11 cellular contexts compared by ENCODE assay signal in the genomic region with DNA sequence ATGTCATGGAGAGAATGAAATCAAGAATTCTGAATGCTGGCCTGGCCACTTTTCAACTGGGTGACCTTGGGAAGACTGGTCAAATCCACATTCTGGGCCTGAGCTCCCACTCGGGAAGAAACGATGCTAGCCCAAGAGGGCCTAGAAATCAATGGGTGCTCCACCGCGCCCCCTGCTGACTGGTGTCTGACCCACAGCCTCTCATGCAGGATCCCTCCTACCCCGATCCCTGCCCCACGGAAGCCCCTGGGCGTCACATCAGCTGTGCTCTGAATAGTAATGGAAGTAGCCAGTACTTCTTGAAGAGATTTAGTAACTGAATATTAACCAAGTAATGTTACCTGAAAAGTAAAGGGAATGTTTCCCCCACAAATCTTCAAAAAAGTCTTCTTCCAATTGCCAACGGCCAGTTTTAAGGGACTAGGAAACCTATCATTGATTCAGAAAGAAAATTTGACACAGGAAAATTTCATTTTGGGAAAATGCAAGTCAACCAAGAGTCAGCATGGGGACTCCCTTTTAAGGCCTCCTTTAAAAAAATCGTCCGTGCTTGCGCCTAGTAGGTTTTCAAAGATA. TPM values are rescaled to one million over a fixed set of nuclear protein-coding genes. Genes with fewer than 3 reads are reported as not detected.
DNase-seq lines count a peak whose midpoint lies in the region; ATAC-seq and TF ChIP-seq lines count a peak whose summit lies in the region.
"Had no signal": no experiment of that assay in that cellular context is flagged by ENCODE, and none has a peak within 500 bp of the region (broad histone marks: within the 10 kb centered on the region; RNA-seq: fewer than 3 reads in every experiment).

No MANE protein-coding gene starts in this region.

- no peak overlapping the region for H3K4me3 Mint-ChIP-seq in immature natural killer cell

- H3K4me1 ChIP-seq in colonic mucosa: no peaks in the 10 kb centered on the region

- no peak overlapping the region for H3K27ac ChIP-seq in colonic mucosa

- DNase-seq in activated T-cell treated with anti-CD3 and anti-CD28 coated beads for 48 hours (ENCODE audit: low read depth): peak; percentile 16
- no peak for DNase-seq in activated T-cell treated with anti-CD3 and anti-CD28 coated beads for 4 hours
- peak; percentile 38 for DNase-seq in colonic mucosa
- peak; percentile 41 to 45 for DNase-seq in stimulated activated CD4-positive, alpha-beta T cell treated with anti-CD3 and anti-CD28 coated beads, Interleukin-2, amount 100 ng/mL, for 48 hours
- DNase-seq in SIG-M5 (lab: John Stamatoyannopoulos, UW): no peak
- DNase-seq in immature natural killer cell: no peak
- DNase-seq: EL had no signal

- no peaks in the 10 kb centered on the region for H3K4me1 Mint-ChIP-seq in immature natural killer cell

- no peak overlapping the region for H3K4me3 ChIP-seq in colonic mucosa

- ATAC-seq in GM18909 (IDR thresholded peaks at IDR 0.05; ENCODE audit: poor library complexity, unreplicated experiment): no peak
- ATAC-seq: right cardiac atrium had no signal

- H3K36me3 ChIP-seq in colonic mucosa: no peaks in the 10 kb centered on the region

- H3K27ac Mint-ChIP-seq in immature natural killer cell: no peak overlapping the region

- H3K27me3 ChIP-seq in colonic mucosa: no peaks in the 10 kb centered on the region

- peaks cover 0 to 4% (median 0%) of the 10 kb centered on the region in 3 donors for H3K36me3 Mint-ChIP-seq in immature natural killer cell

- H3K9me3 ChIP-seq in colonic mucosa: no peaks in the 10 kb centered on the region

- no peaks in the 10 kb centered on the region for H3K9me3 Mint-ChIP-seq in immature natural killer cell

- peak; percentile 64 for TF ChIP-seq CTCF in LNCAP (IDR thresholded peaks at IDR 0.05)
- TF ChIP-seq CTCF in colonic mucosa (IDR thresholded peaks at IDR 0.05): peak; percentile 37

- intact Hi-C loops in colonic mucosa (cut with DNase I): loop anchor here (10.0 kb wide), 1 partner anchor 115 kb away; no protein-coding TSS in a partner anchor

- no peak overlapping the region for H3K9ac ChIP-seq in colonic mucosa (ENCODE audit: low read depth in 2 of 2, low read length in 2 of 2)

- H3K27me3 Mint-ChIP-seq in immature natural killer cell (ENCODE audit: low read depth in 3 of 3): peaks cover under 1 to 2% (median 1%) of the 10 kb centered on the region in 3 donors

RNA-seq across cellular contexts. Expression of gene CRB2, which starts 43.9 kb away (rescaled TPM):
- 1 to 10 TPM in 1 of 2 donors, under 1 TPM in 1; 0.69 to 2.4 TPM for total RNA-seq in colonic mucosa
- polyA plus RNA-seq in immature natural killer cell: under 1 TPM in 1 of 3 donors, not detected in 2; 0.04 TPM
- total RNA-seq: T-helper 2 cell treated with Interferon-gamma antibody and Interleukin-4, amounts not matched to agents 100 ng/mL and 5 ng/mL, for 36 hours had no signal

Comparison
In these comparisons a context has a peak if more than half of its experiments do, and no peak if none do; other contexts are left out.
1. DNase-seq: peak in activated T-cell treated with anti-CD3 and anti-CD28 coated beads for 48 hours (single experiment), colonic mucosa (single experiment) and stimulated activated CD4-positive, alpha-beta T cell treated with anti-CD3 and anti-CD28 coated beads, Interleukin-2, amount 100 ng/mL, for 48 hours (2 of 2); none in activated T-cell treated with anti-CD3 and anti-CD28 coated beads for 4 hours (single experiment), SIG-M5 (single experiment) and immature natural killer cell (0 of 3).